7 cellular contexts compared by ENCODE assay signal in genomic region chr1:145720878-145721671, GRCh38. TPM values are rescaled to one million over a fixed set of nuclear protein-coding genes. Genes with fewer than 3 reads are reported as not detected.
DNase-seq lines count a peak whose midpoint lies in the region; ATAC-seq and TF ChIP-seq lines count a peak whose summit lies in the region.

No MANE protein-coding gene starts in this region.

- H3K4me3 ChIP-seq in epithelial cell of esophagus (ENCODE audit: low read length) (peak overlapping the region; percentile 31), mucosa of descending colon (no peak overlapping the region)

- H3K36me3 ChIP-seq in mucosa of descending colon (ENCODE audit: low read depth), result no peaks in the 10 kb centered on the region

- no peaks in the 10 kb centered on the region for H3K4me1 ChIP-seq in mucosa of descending colon (ENCODE audit: low read depth)

- peak; percentile 85 for ATAC-seq in HG02981 (IDR thresholded peaks at IDR 0.05; ENCODE audit: unreplicated experiment)
- ATAC-seq in mucosa of descending colon, result peak; percentile 94

- DNase-seq in NOMO-1 treated with dmso at 0.1 percent for 144 hours (lab: John Stamatoyannopoulos, UW; ENCODE audit: unreplicated experiment) (peak; percentile 1), epithelial cell of esophagus (ENCODE audit: low read depth) (peak; percentile 57), mucosa of descending colon (peak; percentile 70 to 77 (median 70))
- DNase-seq in activated CD8-positive, alpha-beta memory T cell treated with anti-CD3 and anti-CD28 coated beads, Interleukin-2, amount 50 U/mL, for 48 hours, result peak; percentile 95
- DNase-seq in stimulated activated CD8-positive, alpha-beta memory T cell treated with anti-CD3 and anti-CD28 coated beads, Interleukin-4, amount 100 ng/mL, for 4 hours (ENCODE audit: low read depth in 2 of 2, low spot score in 1 of 2), result peak; percentile 40 to 58

- H3K9me3 ChIP-seq in mucosa of descending colon, result no peaks in the 10 kb centered on the region

- intact Hi-C loops in mucosa of descending colon (cut with DNase I, micrococcal nuclease), result no loop called here

- TF ChIP-seq CTCF in GM12873 (IDR thresholded peaks at IDR 0.05; ENCODE audit: insufficient read depth, low read depth, low read length, missing control alignments) (peak; percentile 89), epithelial cell of esophagus (IDR thresholded peaks at IDR 0.05; ENCODE audit: insufficient read depth, low read depth, low read length, missing control alignments) (peak; percentile 76), mucosa of descending colon (IDR thresholded peaks at IDR 0.05) (peak; percentile 91)

RNA-seq across cellular contexts. Expression of gene CD160, which starts 1.8 kb away (rescaled TPM):
- 1 to 10 TPM; 1.6 to 2.3 (median 1.6) TPM for total RNA-seq in mucosa of descending colon

RNA-seq across cellular contexts. Expression of gene PDZK1, which starts 13.9 kb away (rescaled TPM):
- 1 to 10 TPM in 2 of 3 donors, not detected in 1; 1.1 to 1.2 TPM for total RNA-seq in mucosa of descending colon

Comparison
In these comparisons a context has a peak if more than half of its experiments do, and no peak if none do; other contexts are left out.
1. DNase-seq: peak in every context shown above with its lines; median percentile 95 in activated CD8-positive, alpha-beta memory T cell treated with anti-CD3 and anti-CD28 coated beads, Interleukin-2, amount 50 U/mL, for 48 hours; 70 in mucosa of descending colon; 57 in epithelial cell of esophagus; 49 in stimulated activated CD8-positive, alpha-beta memory T cell treated with anti-CD3 and anti-CD28 coated beads, Interleukin-4, amount 100 ng/mL, for 4 hours; 1 in NOMO-1 treated with dmso at 0.1 percent for 144 hours.